ENCODE assay signal across 2 cellular contexts in genomic region chr10:127853868-127854768, GRCh38.
A peak's percentile ranks its signal among the peaks of the same experiment; 100 is the strongest.
TF ChIP-seq lines count a peak whose summit lies in the region.

No MANE protein-coding gene starts in this region.

TF ChIP-seq in GM12891, 5 proteins besides CTCF, POLR2A, EP300 and RAD21 (continued from another document):
- no peak for TF ChIP-seq PAX5 (IDR thresholded peaks at IDR 0.05; ENCODE audit: insufficient read depth, low read length, severe bottlenecking)
- no peak for TF ChIP-seq TAF1 (IDR thresholded peaks at IDR 0.05; ENCODE audit: low read depth, low read length)
TF ChIP-seq in GM12891: peak in this region for 2.

TF ChIP-seq in GM12878, 131 proteins besides CTCF, POLR2A, EP300 and RAD21 (continued from another document):
- TF ChIP-seq GATAD2B (conservative IDR thresholded peaks at IDR 0.05; ENCODE audit: low read depth) (no peak), SIN3A (IDR thresholded peaks at IDR 0.05; ENCODE audit: low read depth, low read length) (no peak), YY1 (IDR thresholded peaks at IDR 0.05; ENCODE audit: low read depth, low read length) (peak; percentile 23; the same call in 1 of the 2 replicates), SPI1 (IDR thresholded peaks at IDR 0.05; ENCODE audit: borderline replicate concordance, insufficient read depth, low read depth, low read length) (peak; percentile 83), ZBED1 (IDR thresholded peaks at IDR 0.05; ENCODE audit: borderline replicate concordance) (no peak), ATF7 (IDR thresholded peaks at IDR 0.05; ENCODE audit: low read depth) (no peak), ZNF24 (IDR thresholded peaks at IDR 0.05) (no peak), SUPT20H (IDR thresholded peaks at IDR 0.05; ENCODE audit: borderline replicate concordance, control insufficient read depth, low read depth, low read length) (no peak), MAX (IDR thresholded peaks at IDR 0.05; ENCODE audit: low read depth, low read length) (peak; percentile 42; the same call in 1 of the 2 replicates), WRNIP1 (IDR thresholded peaks at IDR 0.05; ENCODE audit: borderline replicate concordance, low read depth, low read length) (no peak), SMC3 (IDR thresholded peaks at IDR 0.05; ENCODE audit: borderline replicate concordance, low read length) (peak; percentile 75), RB1 (IDR thresholded peaks at IDR 0.05; ENCODE audit: borderline replicate concordance) (peak; percentile 38; the same call in 1 of the 2 replicates), TCF12 (IDR thresholded peaks at IDR 0.05; ENCODE audit: low read depth, low read length) (0 out of 2 replicates have a peak, but pooled peaks have one; percentile 43), TBL1XR1 (IDR thresholded peaks at IDR 0.05; ENCODE audit: low read depth, low read length) (no peak), FOXK2 (IDR thresholded peaks at IDR 0.05) (no peak), EGR1 (IDR thresholded peaks at IDR 0.05; ENCODE audit: borderline replicate concordance in 1 of 2, low read depth in 2 of 2, low read length in 2 of 2) (no peak), SP1 (IDR thresholded peaks at IDR 0.05; ENCODE audit: low read depth, low read length) (no peak), ZNF384 (IDR thresholded peaks at IDR 0.05; ENCODE audit: borderline replicate concordance, low read depth, low read length) (no peak), SMAD1 (IDR thresholded peaks at IDR 0.05; ENCODE audit: low read depth, partially characterized antibody) (no peak), RUNX3 (IDR thresholded peaks at IDR 0.05; ENCODE audit: low read length) (peak; percentile 32; the same call in 1 of the 2 replicates)
- TF ChIP-seq, protein P1, sequence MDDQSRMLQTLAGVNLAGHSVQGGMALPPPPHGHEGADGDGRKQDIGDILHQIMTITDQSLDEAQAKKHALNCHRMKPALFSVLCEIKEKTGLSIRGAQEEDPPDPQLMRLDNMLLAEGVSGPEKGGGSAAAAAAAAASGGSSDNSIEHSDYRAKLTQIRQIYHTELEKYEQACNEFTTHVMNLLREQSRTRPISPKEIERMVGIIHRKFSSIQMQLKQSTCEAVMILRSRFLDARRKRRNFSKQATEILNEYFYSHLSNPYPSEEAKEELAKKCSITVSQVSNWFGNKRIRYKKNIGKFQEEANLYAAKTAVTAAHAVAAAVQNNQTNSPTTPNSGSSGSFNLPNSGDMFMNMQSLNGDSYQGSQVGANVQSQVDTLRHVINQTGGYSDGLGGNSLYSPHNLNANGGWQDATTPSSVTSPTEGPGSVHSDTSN (IDR thresholded peaks at IDR 0.05; ENCODE audit: insufficient replicate concordance, low read depth, low read length): no peak
- TF ChIP-seq, protein P2, sequence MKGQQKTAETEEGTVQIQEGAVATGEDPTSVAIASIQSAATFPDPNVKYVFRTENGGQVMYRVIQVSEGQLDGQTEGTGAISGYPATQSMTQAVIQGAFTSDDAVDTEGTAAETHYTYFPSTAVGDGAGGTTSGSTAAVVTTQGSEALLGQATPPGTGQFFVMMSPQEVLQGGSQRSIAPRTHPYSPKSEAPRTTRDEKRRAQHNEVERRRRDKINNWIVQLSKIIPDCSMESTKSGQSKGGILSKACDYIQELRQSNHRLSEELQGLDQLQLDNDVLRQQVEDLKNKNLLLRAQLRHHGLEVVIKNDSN (IDR thresholded peaks at IDR 0.05; ENCODE audit: borderline replicate concordance, extremely low read length, insufficient read depth, low read depth, low read length): no peak
